Comparison of ENCODE assay signal across 19 cellular contexts in the genomic region with DNA sequence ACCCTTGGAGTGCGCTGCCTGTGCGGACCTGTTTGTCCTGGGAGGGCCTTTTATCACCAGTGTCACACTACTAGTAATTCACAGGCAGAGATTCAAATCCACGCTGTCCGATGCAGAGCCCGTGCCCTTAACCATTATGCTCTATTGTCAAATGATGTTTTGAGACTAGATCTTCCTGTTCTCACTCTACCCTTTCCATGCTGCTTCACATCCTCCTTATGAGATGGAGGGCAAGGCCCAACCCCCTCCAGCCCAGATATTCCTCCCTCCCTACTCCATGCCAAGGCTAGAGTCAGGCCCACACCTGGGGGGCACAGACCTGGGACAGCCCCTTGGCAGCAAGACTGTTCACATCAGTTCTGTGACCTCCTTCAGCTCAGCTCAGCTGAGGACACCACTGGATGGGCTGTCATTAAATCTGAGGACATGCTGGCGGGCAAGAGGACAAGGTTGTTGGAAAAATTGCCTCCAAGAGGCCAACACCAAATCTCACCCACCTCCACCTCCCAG.
"Had no signal": no experiment of that assay in that cellular context is flagged by ENCODE, and none has a peak within 500 bp of the region (broad histone marks: within the 10 kb centered on the region; RNA-seq: fewer than 3 reads in every experiment).

No MANE protein-coding gene starts in this region.

- H3K27ac ChIP-seq: SJSA1, SK-N-MC had no signal

- H3K36me3 ChIP-seq: MG63, SJSA1 had no signal

- H3K27me3 ChIP-seq: SJSA1 had no signal

- H3K4me1 ChIP-seq: SJSA1 had no signal

- H3K9me3 ChIP-seq: MG63, SJSA1 had no signal

- H3K4me3 ChIP-seq: MG63, SJSA1, SK-N-MC had no signal

- DNase-seq: KBM-7, MG63, NCI-H1092, NCI-H1105 treated with DMSO at 0.1 percent for 48 hours, NCI-H1417 treated with DMSO at 0.1 percent for 48 hours, NCI-H1694 treated with DMSO at 0.1 percent for 48 hours, NCI-H1930, NCI-H2081, NCI-H2107, NCI-H2227 treated with DMSO at 0.1 percent for 48 hours, NCI-H446, NCI-H510A, NCI-H524 treated with DMSO at 0.1 percent for 48 hours, NCI-H774, Right ventricle myocardium superior, RPMI8226, SIG-M5 had no signal
